17 cellular contexts compared by ENCODE assay signal in genomic region chr6:79005024-79005423, GRCh38.
DNase-seq lines count a peak whose midpoint lies in the region; ATAC-seq and TF ChIP-seq lines count a peak whose summit lies in the region.
"Had no signal": no experiment of that assay in that cellular context is flagged by ENCODE, and none has a peak within 500 bp of the region (broad histone marks: within the 10 kb centered on the region; RNA-seq: fewer than 3 reads in every experiment).

No MANE protein-coding gene starts in this region.

- H3K27me3 Mint-ChIP-seq in HFFc6 (ENCODE audit: insufficient read depth) (no peaks in the 10 kb centered on the region), osteocyte (ENCODE audit: unreplicated experiment) (no peaks in the 10 kb centered on the region)
- H3K27me3 Mint-ChIP-seq: B cell; CD4-positive, CD25-positive, alpha-beta regulatory T cell had no signal

- H3K4me1 ChIP-seq in adipocyte (ENCODE audit: control insufficient read depth, insufficient read depth, low read length): peaks cover 15% of the 10 kb centered on the region
- H3K4me1 ChIP-seq: Caco-2 had no signal

- ATAC-seq in HG03095 (IDR thresholded peaks at IDR 0.05; ENCODE audit: unreplicated experiment) (no peak), HG03354 (IDR thresholded peaks at IDR 0.05; ENCODE audit: poor library complexity, severe bottlenecking, unreplicated experiment) (no peak)
- ATAC-seq: Panc1 had no signal

- peaks cover 49% of the 10 kb centered on the region for H3K36me3 ChIP-seq in adipocyte (ENCODE audit: control insufficient read depth, insufficient read depth, low read length, severe bottlenecking)

- DNase-seq in HFFc6 (no peak), adipocyte (ENCODE audit: low read depth) (peak; percentile 4), dermis blood vessel endothelial cell (peak; percentile 20), osteocyte (ENCODE audit: extremely low spot score, unreplicated experiment) (no peak), NK-92 (lab: John Stamatoyannopoulos, UW; ENCODE audit: unreplicated experiment) (no peak)
- DNase-seq: Caco-2; CD4-positive, CD25-positive, alpha-beta regulatory T cell; DMS153; KBM-7; NCI-H1048; NCI-H146; NCI-H2081; NCI-H510A treated with DMSO at 0.1 percent for 48 hours had no signal

- H3K36me3 Mint-ChIP-seq in HFFc6 (ENCODE audit: low read depth): peaks cover 22% of the 10 kb centered on the region
- peaks cover 37% of the 10 kb centered on the region for H3K36me3 Mint-ChIP-seq in osteocyte (ENCODE audit: unreplicated experiment)

- no peak overlapping the region for H3K4me3 ChIP-seq in adipocyte (ENCODE audit: low read length)

- TF ChIP-seq CTCF in HFFc6 (IDR thresholded peaks at IDR 0.05) (no peak), osteocyte (IDR thresholded peaks at IDR 0.05) (no peak)

- H3K9ac ChIP-seq in adipocyte (ENCODE audit: low read length): no peak overlapping the region

- H3K4me3 Mint-ChIP-seq in HFFc6 (peak overlapping the region; percentile 54), osteocyte (ENCODE audit: unreplicated experiment) (no peak overlapping the region)
- H3K4me3 Mint-ChIP-seq: B cell; CD4-positive, CD25-positive, alpha-beta regulatory T cell had no signal

- H3K9me3 Mint-ChIP-seq in HFFc6 (no peaks in the 10 kb centered on the region), osteocyte (ENCODE audit: unreplicated experiment) (no peaks in the 10 kb centered on the region)
- H3K9me3 Mint-ChIP-seq: CD4-positive, CD25-positive, alpha-beta regulatory T cell had no signal

- peaks cover 26% of the 10 kb centered on the region for H3K4me1 Mint-ChIP-seq in HFFc6 (ENCODE audit: low read depth)
- peaks cover 16% of the 10 kb centered on the region for H3K4me1 Mint-ChIP-seq in osteocyte (ENCODE audit: unreplicated experiment)
- H3K4me1 Mint-ChIP-seq: B cell had no signal

- H3K27me3 ChIP-seq in adipocyte (replicated peaks; ENCODE audit: control insufficient read depth, insufficient read depth, low read length): no peaks in the 10 kb centered on the region

- no peaks in the 10 kb centered on the region for H3K9me3 ChIP-seq in adipocyte (ENCODE audit: control insufficient read depth, low read length)
- H3K9me3 ChIP-seq: Caco-2 had no signal

- H3K27ac Mint-ChIP-seq in HFFc6: peak overlapping the region; percentile 42
- peak overlapping the region; percentile 23 for H3K27ac Mint-ChIP-seq in osteocyte (ENCODE audit: unreplicated experiment)
- H3K27ac Mint-ChIP-seq: B cell had no signal

Comparison
In these comparisons a context has a peak if more than half of its experiments do, and no peak if none do; other contexts are left out.
1. DNase-seq: peak in adipocyte (single experiment) and dermis blood vessel endothelial cell (single experiment); none in HFFc6 (single experiment), osteocyte (single experiment) and NK-92 (single experiment).